8 cellular contexts compared by ENCODE assay signal in genomic region chr2:32008811-32009478, GRCh38. TPM values are rescaled to one million over a fixed set of nuclear protein-coding genes. Genes with fewer than 3 reads are reported as not detected.
DNase-seq lines count a peak whose midpoint lies in the region; ATAC-seq and TF ChIP-seq lines count a peak whose summit lies in the region.

No MANE protein-coding gene starts in this region.

- DNase-seq in AG08395 (ENCODE audit: low spot score) (peak; percentile 5), GM10266 (ENCODE audit: extremely low spot score) (peak; percentile 36), SK-MEL-5 (ENCODE audit: low read depth, low spot score) (peak; percentile 9), GM19238 (ENCODE audit: insufficient read length, low spot score) (no peak)
- no peak for DNase-seq in effector memory CD8-positive, alpha-beta T cell
- peak in 3 of 10 donors; percentile 8 to 18 (median 9) for DNase-seq in naive thymus-derived CD8-positive, alpha-beta T cell

- H3K27ac Mint-ChIP-seq in effector memory CD8-positive, alpha-beta T cell, result peak overlapping the region; percentile 91 to 92
- peak overlapping the region; percentile 71 to 95 (median 90) for H3K27ac Mint-ChIP-seq in naive thymus-derived CD8-positive, alpha-beta T cell

- peaks cover 38 to 48% of the 10 kb centered on the region in 2 donors for H3K4me1 Mint-ChIP-seq in effector memory CD8-positive, alpha-beta T cell (ENCODE audit: low read depth in 2 of 2)
- peaks cover 35 to 66% (median 64%) of the 10 kb centered on the region in 4 donors for H3K4me1 Mint-ChIP-seq in naive thymus-derived CD8-positive, alpha-beta T cell

- no peak for TF ChIP-seq CTCF in GM10266 (IDR thresholded peaks at IDR 0.05; ENCODE audit: control insufficient read depth, insufficient read depth, low read depth, missing control alignments)

- in situ Hi-C loops in SK-MEL-5 (cut with HindIII; ENCODE audit: low pct_unique_long_range_greater_than_20kb, low sequenced_read_pairs), result no loop called here

- H3K9me3 Mint-ChIP-seq in effector memory CD8-positive, alpha-beta T cell, result no peaks in the 10 kb centered on the region
- H3K9me3 Mint-ChIP-seq in naive thymus-derived CD8-positive, alpha-beta T cell, result no peaks in the 10 kb centered on the region

- POLR2A ChIA-PET in naive thymus-derived CD8-positive, alpha-beta T cell (lab: Charles Lee), result interaction anchor here (0.6 to 2.8 kb wide), 5 partner anchors 11 to 249 kb away, joined by 3 to 19 read pairs (median 6); partner anchors contain the start of genes DPY30 and SPAST

- peak overlapping the region; percentile 93 to 95 for H3K4me3 Mint-ChIP-seq in effector memory CD8-positive, alpha-beta T cell
- peak overlapping the region; percentile 89 to 97 (median 92) for H3K4me3 Mint-ChIP-seq in naive thymus-derived CD8-positive, alpha-beta T cell

- ATAC-seq in effector memory CD8-positive, alpha-beta T cell (replicated peaks), result no peak
- ATAC-seq in naive thymus-derived CD8-positive, alpha-beta T cell, result peak in 1 of 2 donors; percentile 0
- ATAC-seq in HG03175 (IDR thresholded peaks at IDR 0.05; ENCODE audit: unreplicated experiment) (no peak), HG03045 (IDR thresholded peaks at IDR 0.05; ENCODE audit: unreplicated experiment) (no peak)

- peaks cover 10% of the 10 kb centered on the region for H3K36me3 Mint-ChIP-seq in effector memory CD8-positive, alpha-beta T cell (ENCODE audit: insufficient read depth)
- H3K36me3 Mint-ChIP-seq in naive thymus-derived CD8-positive, alpha-beta T cell, result peaks cover 0 to 4% (median 0%) of the 10 kb centered on the region in 3 donors

- H3K27me3 Mint-ChIP-seq in effector memory CD8-positive, alpha-beta T cell, result no peaks in the 10 kb centered on the region
- no peaks in the 10 kb centered on the region for H3K27me3 Mint-ChIP-seq in naive thymus-derived CD8-positive, alpha-beta T cell

RNA-seq across cellular contexts. Expression of gene MEMO1, which starts 1.9 kb away (rescaled TPM):
- total RNA-seq in SK-MEL-5 (2014; rRNA removed; shearing (Covaris generic)), result 52.9 and 56.2 TPM in 2 replicates
- polyA plus RNA-seq in SK-MEL-5 (2015; cell fraction: cytosol; rRNA removed), result 56.0 and 72.3 TPM in 2 replicates
- 43.0 and 44.7 TPM in 2 replicates for polyA plus RNA-seq in SK-MEL-5 (2015; cell fraction: nucleus; rRNA removed)
- total RNA-seq in naive thymus-derived CD8-positive, alpha-beta T cell, result 10 to 100 TPM; 35.1 to 35.8 TPM
- polyA plus RNA-seq in naive thymus-derived CD8-positive, alpha-beta T cell, result 10 to 100 TPM; 23.7 to 26.2 (median 25.2) TPM

RNA-seq across cellular contexts. Expression of gene DPY30, which starts 30.7 kb away (rescaled TPM):
- 96.3 and 110 TPM in 2 replicates for total RNA-seq in SK-MEL-5 (2014; rRNA removed; shearing (Covaris generic))
- polyA plus RNA-seq in SK-MEL-5 (2015; cell fraction: cytosol; rRNA removed), result 47.9 and 71.2 TPM in 2 replicates
- 16.7 and 23.0 TPM in 2 replicates for polyA plus RNA-seq in SK-MEL-5 (2015; cell fraction: nucleus; rRNA removed)
- total RNA-seq in naive thymus-derived CD8-positive, alpha-beta T cell, result 10 to 100 TPM; 46.7 to 47.3 TPM
- 100 to 1,000 TPM; 151 to 179 (median 159) TPM for polyA plus RNA-seq in naive thymus-derived CD8-positive, alpha-beta T cell

RNA-seq across cellular contexts. Expression of gene SPAST, which starts 54.4 kb away (rescaled TPM):
- 23.0 and 29.0 TPM in 2 replicates for total RNA-seq in SK-MEL-5 (2014; rRNA removed; shearing (Covaris generic))
- 14.4 and 16.2 TPM in 2 replicates for polyA plus RNA-seq in SK-MEL-5 (2015; cell fraction: cytosol; rRNA removed)
- polyA plus RNA-seq in SK-MEL-5 (2015; cell fraction: nucleus; rRNA removed), result 6.6 and 7.4 TPM in 2 replicates
- total RNA-seq in naive thymus-derived CD8-positive, alpha-beta T cell, result 10 to 100 TPM; 24.8 to 24.9 TPM
- polyA plus RNA-seq in naive thymus-derived CD8-positive, alpha-beta T cell, result 1 to 10 TPM; 6.8 to 9.7 (median 9.0) TPM

Comparison
In these comparisons a context has a peak if more than half of its experiments do, and no peak if none do; other contexts are left out.
1. DNase-seq: peak in AG08395 (single experiment), GM10266 (single experiment) and SK-MEL-5 (single experiment); none in effector memory CD8-positive, alpha-beta T cell (0 of 3) and GM19238 (single experiment).